In genomic region chr15:63596666-63597032, GRCh38 we compare ENCODE assay signal across 8 cellular contexts. TPM values are rescaled to one million over a fixed set of nuclear protein-coding genes. Genes with fewer than 3 reads are reported as not detected.
DNase-seq lines count a peak whose midpoint lies in the region; ATAC-seq and TF ChIP-seq lines count a peak whose summit lies in the region.
"Had no signal": no experiment of that assay in that cellular context is flagged by ENCODE, and none has a peak within 500 bp of the region (broad histone marks: within the 10 kb centered on the region; RNA-seq: fewer than 3 reads in every experiment).

No MANE protein-coding gene starts in this region.

- H3K4ac ChIP-seq in H9 (ENCODE audit: low read depth, low read length): no peak overlapping the region

- H3K79me1 ChIP-seq in H9 (ENCODE audit: insufficient read depth, low read depth, low read length, poor library complexity, severe bottlenecking): no peaks in the 10 kb centered on the region

- H2BK12ac ChIP-seq in H9 (ENCODE audit: insufficient read length, low read depth, low read length): no peak overlapping the region

- H2BK20ac ChIP-seq in H9 (ENCODE audit: low read depth, low read length, poor library complexity, severe bottlenecking): no peak overlapping the region

- no peak overlapping the region for H3K4me3 ChIP-seq in left lung

- no peak overlapping the region for H3K18ac ChIP-seq in H9 (ENCODE audit: insufficient read length, low read depth, low read length)

- no peaks in the 10 kb centered on the region for H3K79me2 ChIP-seq in H9 (ENCODE audit: insufficient read depth, low read length)

- no peak for TF ChIP-seq CTCF in H9 (conservative IDR thresholded peaks at IDR 0.05)
- no peak for TF ChIP-seq CTCF in left lung (IDR thresholded peaks at IDR 0.05)
- TF ChIP-seq CTCF in omental fat pad (IDR thresholded peaks at IDR 0.05): no peak

- H3K14ac ChIP-seq in H9 (ENCODE audit: insufficient read depth, low read length): no peak overlapping the region

- peaks cover 0 to 33% of the 10 kb centered on the region in 2 donors for H3K36me3 ChIP-seq in left lung

- H3K27me3 Mint-ChIP-seq in H9 (ENCODE audit: low read depth): peaks cover 17% of the 10 kb centered on the region
- H3K27me3 Mint-ChIP-seq in activated naive CD8-positive, alpha-beta T cell treated with anti-CD3 and anti-CD28 coated beads, Interleukin-2, amount 10 ng/mL, durations not matched to agents 7 days and 5 days: no peaks in the 10 kb centered on the region
- no peaks in the 10 kb centered on the region for H3K27me3 Mint-ChIP-seq in stimulated activated memory B cell treated with anti-CD40 and anti-IgM and Interleukin-4, amounts not matched to agents 10 μg/mL and 1 μg/mL and 100 μg/mL, for 72 hours

- no peak overlapping the region for H4K8ac ChIP-seq in H9 (replicated peaks; ENCODE audit: insufficient read length, low read depth, low read length)

- WGBS in H9 (ENCODE audit: extremely low coverage, insufficient read length, low lambda C conversion rate): no CpG with 5 or more reads among the region's 2 CpGs

- no peak overlapping the region for H2AK5ac ChIP-seq in H9 (ENCODE audit: insufficient read length, low read length)

- H3K27ac Mint-ChIP-seq in H9: peak overlapping the region in 1 of 3 experiments; percentile 20; a peak in 1 of 7 replicates
- H3K27ac Mint-ChIP-seq in activated naive CD8-positive, alpha-beta T cell treated with anti-CD3 and anti-CD28 coated beads, Interleukin-2, amount 10 ng/mL, durations not matched to agents 7 days and 5 days: peak overlapping the region; percentile 10
- H3K27ac Mint-ChIP-seq in stimulated activated memory B cell treated with anti-CD40 and anti-IgM and Interleukin-4, amounts not matched to agents 10 μg/mL and 1 μg/mL and 100 μg/mL, for 72 hours: peak overlapping the region; percentile 82

- no peak overlapping the region for H3T11ph ChIP-seq in H9 (ENCODE audit: low read length)

- H3K27me3 ChIP-seq in H9 (ENCODE audit: insufficient read depth, low read length) (no peaks in the 10 kb centered on the region), left lung (no peaks in the 10 kb centered on the region)

- H3K9me3 Mint-ChIP-seq in H9: no peaks in the 10 kb centered on the region
- no peaks in the 10 kb centered on the region for H3K9me3 Mint-ChIP-seq in activated naive CD8-positive, alpha-beta T cell treated with anti-CD3 and anti-CD28 coated beads, Interleukin-2, amount 10 ng/mL, durations not matched to agents 7 days and 5 days
- no peaks in the 10 kb centered on the region for H3K9me3 Mint-ChIP-seq in stimulated activated memory B cell treated with anti-CD40 and anti-IgM and Interleukin-4, amounts not matched to agents 10 μg/mL and 1 μg/mL and 100 μg/mL, for 72 hours

- H3K9ac ChIP-seq in H9 (ENCODE audit: extremely low read depth, insufficient read length, low read length): no peak overlapping the region

- H2BK120ac ChIP-seq in H9 (ENCODE audit: low read depth, low read length, poor library complexity, severe bottlenecking): no peak overlapping the region

- H3K4me1 ChIP-seq in H9 (ENCODE audit: insufficient read depth, low read length) (no peaks in the 10 kb centered on the region; the same call in 1 of the 2 replicates), left lung (peaks cover 21 to 39% of the 10 kb centered on the region in 2 donors)

- peaks cover under 1 to 5% (median 2%) of the 10 kb centered on the region in 3 experiments; a peak in 6 of 7 replicates for H3K36me3 Mint-ChIP-seq in H9 (ENCODE audit: insufficient read depth in 1 of 3, low read depth in 3 of 3)
- H3K36me3 Mint-ChIP-seq in activated naive CD8-positive, alpha-beta T cell treated with anti-CD3 and anti-CD28 coated beads, Interleukin-2, amount 10 ng/mL, durations not matched to agents 7 days and 5 days: peaks cover 22% of the 10 kb centered on the region
- peaks cover 25% of the 10 kb centered on the region for H3K36me3 Mint-ChIP-seq in stimulated activated memory B cell treated with anti-CD40 and anti-IgM and Interleukin-4, amounts not matched to agents 10 μg/mL and 1 μg/mL and 100 μg/mL, for 72 hours

- H3K4me2 ChIP-seq in H9 (ENCODE audit: insufficient read depth, insufficient read length, low read length): no peak overlapping the region

- no peak overlapping the region for H2BK15ac ChIP-seq in H9 (ENCODE audit: low read depth, low read length)

- POLR2A ChIA-PET in activated naive CD8-positive, alpha-beta T cell treated with anti-CD3 and anti-CD28 coated beads, Interleukin-2, amount 10 ng/mL, durations not matched to agents 7 days and 5 days (lab: Charles Lee): interaction anchor here (0.5 to 2.4 kb wide), 4 partner anchors 91 to 1329 kb away, joined by 3 to 12 read pairs (median 4); partner anchors contain the start of gene USP3

- peak; percentile 14 for DNase-seq in H9
- DNase-seq in activated naive CD8-positive, alpha-beta T cell treated with anti-CD3 and anti-CD28 coated beads, Interleukin-2, amount 10 ng/mL, durations not matched to agents 7 days and 5 days: no peak
- DNase-seq in left lung: no peak
- no peak for DNase-seq in G401 (ENCODE audit: low spot score)
- no peak for DNase-seq in omental fat pad (ENCODE audit: low spot score)
- DNase-seq in iPS-NIHi7 (ENCODE audit: extremely low spot score): no peak

- H3K23ac ChIP-seq in H9 (ENCODE audit: insufficient read length, low read depth, low read length): no peak overlapping the region

- ATAC-seq in activated naive CD8-positive, alpha-beta T cell treated with anti-CD3 and anti-CD28 coated beads, Interleukin-2, amount 10 ng/mL, durations not matched to agents 7 days and 5 days (ENCODE audit: low read depth): no peak
- ATAC-seq in left lung (no peak), omental fat pad (ENCODE audit: low FRiP score) (no peak)
- ATAC-seq in stimulated activated memory B cell treated with anti-CD40 and anti-IgM and Interleukin-4, amounts not matched to agents 10 μg/mL and 1 μg/mL and 100 μg/mL, for 72 hours: no peak

- H3K4me3 Mint-ChIP-seq in H9: no peak overlapping the region
- no peak overlapping the region for H3K4me3 Mint-ChIP-seq in activated naive CD8-positive, alpha-beta T cell treated with anti-CD3 and anti-CD28 coated beads, Interleukin-2, amount 10 ng/mL, durations not matched to agents 7 days and 5 days
- peak overlapping the region; percentile 16 for H3K4me3 Mint-ChIP-seq in stimulated activated memory B cell treated with anti-CD40 and anti-IgM and Interleukin-4, amounts not matched to agents 10 μg/mL and 1 μg/mL and 100 μg/mL, for 72 hours

- H3K4me1 Mint-ChIP-seq in H9: peaks cover 18 to 35% of the 10 kb centered on the region in 2 experiments
- peaks cover 28% of the 10 kb centered on the region for H3K4me1 Mint-ChIP-seq in activated naive CD8-positive, alpha-beta T cell treated with anti-CD3 and anti-CD28 coated beads, Interleukin-2, amount 10 ng/mL, durations not matched to agents 7 days and 5 days
- H3K4me1 Mint-ChIP-seq in stimulated activated memory B cell treated with anti-CD40 and anti-IgM and Interleukin-4, amounts not matched to agents 10 μg/mL and 1 μg/mL and 100 μg/mL, for 72 hours: peaks cover 70% of the 10 kb centered on the region

- peaks cover 11% of the 10 kb centered on the region for H3K23me2 ChIP-seq in H9 (ENCODE audit: insufficient read length, low read depth, low read length, poor library complexity, severe bottlenecking)

- no peak overlapping the region for H2BK5ac ChIP-seq in H9 (ENCODE audit: insufficient read length, low read length)

- no peak overlapping the region for H2AFZ ChIP-seq in H9 (ENCODE audit: low read length)

- intact Hi-C loops in left lung (cut with DNase I): loop anchor here in 1 of 2 donors (10.0 kb wide), 1 partner anchor 92 kb away; the partner anchor contains the start of gene USP3

- in situ Hi-C loops in G401 (cut with HindIII; ENCODE audit: low sequenced_read_pairs): no loop called here

- H4K91ac ChIP-seq in H9 (ENCODE audit: insufficient read length, low read depth, low read length): no peak overlapping the region

- no peak overlapping the region for H3K56ac ChIP-seq in H9 (ENCODE audit: insufficient read length, low read depth, low read length)

- no peak overlapping the region for H4K5ac ChIP-seq in H9 (ENCODE audit: insufficient read length, low read depth, low read length)

- H4K20me1 ChIP-seq in H9 (ENCODE audit: control insufficient read depth, insufficient read depth, insufficient read length): no peaks in the 10 kb centered on the region

- no peak overlapping the region for H3K27ac ChIP-seq in H9 (ENCODE audit: insufficient read length, low read depth, low read length)
- H3K27ac ChIP-seq in left lung: peak overlapping the region; percentile 4 to 67

- no peaks in the 10 kb centered on the region for H3K9me3 ChIP-seq in H9 (ENCODE audit: control insufficient read depth, low read depth, low read length)
- no peaks in the 10 kb centered on the region for H3K9me3 ChIP-seq in left lung

RNA-seq across cellular contexts. Expression of gene FBXL22, which starts 0.5 kb away (rescaled TPM):
- total RNA-seq in H9 (2021): 0.48 and 0.52 TPM in 2 replicates
- 1 to 10 TPM in 1 of 2 experiments, under 1 TPM in 1; 0.50 to 1.2 TPM for total RNA-seq in activated naive CD8-positive, alpha-beta T cell treated with anti-CD3 and anti-CD28 coated beads, Interleukin-2, amount 10 ng/mL, durations not matched to agents 7 days and 5 days
- total RNA-seq in left lung: 1 to 10 TPM; 2.3 to 4.4 TPM
- 0.37 and 0.43 TPM in 2 replicates for total RNA-seq in G401 (2014; rRNA removed; shearing (Covaris generic))
- 1 to 10 TPM in 1 of 4 donors, under 1 TPM in 2, not detected in 1; 0.56 to 2.8 (median 0.60) TPM for total RNA-seq in omental fat pad
- total RNA-seq: SK-MEL-5 had no signal
